ENCODE assay signal across 17 cellular contexts in the genomic region with DNA sequence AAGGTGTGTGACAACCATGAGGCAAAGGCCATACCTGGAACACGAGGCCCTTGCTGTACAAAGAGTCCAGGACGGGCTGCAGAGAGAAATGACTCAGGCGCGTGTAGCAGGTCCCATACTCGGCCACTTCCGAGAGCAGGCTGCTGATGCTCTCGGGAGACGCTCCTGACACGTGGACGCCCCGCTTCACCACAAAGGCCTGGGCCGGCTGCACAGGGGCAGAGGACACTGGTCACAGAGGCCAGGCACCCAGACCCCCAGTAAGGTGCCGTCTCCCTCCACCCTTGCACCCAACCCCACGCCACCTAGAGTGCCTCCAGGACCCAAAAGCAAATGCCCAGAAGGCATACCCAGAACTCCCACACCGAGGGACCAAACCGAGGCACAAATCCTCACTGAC. TPM values are rescaled to one million over a fixed set of nuclear protein-coding genes. Genes with fewer than 3 reads are reported as not detected.
DNase-seq lines count a peak whose midpoint lies in the region; ATAC-seq, FAIRE-seq and TF ChIP-seq lines count a peak whose summit lies in the region.
"Had no signal": no experiment of that assay in that cellular context is flagged by ENCODE, and none has a peak within 500 bp of the region (broad histone marks: within the 10 kb centered on the region; RNA-seq: fewer than 3 reads in every experiment).

No MANE protein-coding gene starts in this region.

- no peaks in the 10 kb centered on the region for H3K27me3 ChIP-seq in neuronal stem cell (ENCODE audit: control insufficient read depth in 3 of 3, insufficient read depth in 3 of 3, low read depth in 1 of 3, low read length in 3 of 3)
- H3K27me3 ChIP-seq in SK-N-SH (ENCODE audit: insufficient read depth) = no peaks in the 10 kb centered on the region

- H3K9me3 Mint-ChIP-seq in endothelial cell (ENCODE audit: unreplicated experiment) = no peaks in the 10 kb centered on the region
- H3K9me3 Mint-ChIP-seq: CD4-positive, alpha-beta T cell; IgD-negative memory B cell had no signal

- peaks cover 24% of the 10 kb centered on the region for H3K79me1 ChIP-seq in neuronal stem cell (ENCODE audit: low read depth, low read length)

- no peaks in the 10 kb centered on the region for H3F3A ChIP-seq in SK-N-SH (replicated peaks; ENCODE audit: insufficient read depth)

- no peaks in the 10 kb centered on the region for H3K9me2 ChIP-seq in SK-N-SH

- H4K20me1 ChIP-seq in SK-N-SH (ENCODE audit: insufficient read depth) = peaks cover 7% of the 10 kb centered on the region; the same call in 1 of the 2 replicates

- no peak for TF ChIP-seq EP300 in SK-N-SH (IDR thresholded peaks at IDR 0.05; ENCODE audit: borderline replicate concordance in 1 of 2, low read depth in 1 of 2, low read length in 1 of 2)

- peak overlapping the region; percentile 78 for H3K4me3 Mint-ChIP-seq in endothelial cell (ENCODE audit: unreplicated experiment)
- H3K4me3 Mint-ChIP-seq: B cell; CD4-positive, alpha-beta T cell; IgD-negative memory B cell had no signal

- FAIRE-seq in frontal cortex (lab: Jason Lieb, UNC) = no peak
- FAIRE-seq: HepG2 had no signal

- DNase-seq in Right ventricle myocardium inferior (ENCODE audit: missing footprints) (peak; percentile 41), left ventricle myocardium superior (no peak), endothelial cell (ENCODE audit: low spot score) (no peak), neuronal stem cell (ENCODE audit: low spot score) (no peak), frontal cortex (ENCODE audit: low spot score in 2 of 2) (no peak), H4 (ENCODE audit: low spot score) (no peak), SK-N-SH (no peak)
- DNase-seq: CD4-positive, alpha-beta T cell; DMS153; DMS79; GDM1; GOT3 had no signal

- H2AK5ac ChIP-seq in neuronal stem cell (ENCODE audit: low read depth, low read length) = no peak overlapping the region

- H4K91ac ChIP-seq in neuronal stem cell (ENCODE audit: low read depth, low read length, poor library complexity) = no peak overlapping the region

- peaks cover 12% of the 10 kb centered on the region for H3K27me3 Mint-ChIP-seq in endothelial cell (ENCODE audit: unreplicated experiment)
- H3K27me3 Mint-ChIP-seq: B cell; CD4-positive, alpha-beta T cell; IgD-negative memory B cell had no signal

- CTCF ChIA-PET in SK-N-SH (lab: Yijun Ruan, JAX) = no interaction called here

- peaks cover 11% of the 10 kb centered on the region; the same call in 1 of the 2 replicates for H3K79me2 ChIP-seq in SK-N-SH (ENCODE audit: insufficient read depth)

- no peak overlapping the region for H3K14ac ChIP-seq in neuronal stem cell (ENCODE audit: low read length)

- no peak overlapping the region for H2BK15ac ChIP-seq in neuronal stem cell (ENCODE audit: low read length)

- no peak overlapping the region for H3K27ac Mint-ChIP-seq in endothelial cell (ENCODE audit: unreplicated experiment)
- H3K27ac Mint-ChIP-seq: B cell; CD4-positive, alpha-beta T cell; IgD-negative memory B cell had no signal

- H2BK12ac ChIP-seq in neuronal stem cell (ENCODE audit: low read length) = no peak overlapping the region

- no peak for TF ChIP-seq CTCF in endothelial cell (IDR thresholded peaks at IDR 0.05; ENCODE audit: unreplicated experiment)
- TF ChIP-seq CTCF in SK-N-SH (IDR thresholded peaks at IDR 0.05) = no peak

- H3K27ac ChIP-seq in neuronal stem cell (replicated peaks; ENCODE audit: low read length) (no peak overlapping the region), SK-N-SH (ENCODE audit: low read depth in 2 of 2, low read length in 1 of 2) (no peak overlapping the region)
- H3K27ac ChIP-seq: C4-2B had no signal

- POLR2A ChIA-PET in SK-N-SH (lab: Yijun Ruan, JAX) = no interaction called here

- H3K9ac ChIP-seq in neuronal stem cell (ENCODE audit: low read depth, low read length, poor library complexity) = no peak overlapping the region
- H3K9ac ChIP-seq in SK-N-SH = no peak overlapping the region

- H2BK5ac ChIP-seq in neuronal stem cell (ENCODE audit: low read length) = peak overlapping the region; percentile 53

- peaks cover 27% of the 10 kb centered on the region for H3K36me3 Mint-ChIP-seq in endothelial cell (ENCODE audit: low read depth, unreplicated experiment)

- no peak overlapping the region for H4K8ac ChIP-seq in neuronal stem cell (ENCODE audit: low read depth, low read length)

- H3K9me3 ChIP-seq in neuronal stem cell (replicated peaks in 1 of 2; ENCODE audit: control insufficient read depth in 2 of 2, insufficient read depth in 1 of 2, low read depth in 1 of 2, low read length in 2 of 2) = no peaks in the 10 kb centered on the region
- H3K9me3 ChIP-seq in SK-N-SH = no peaks in the 10 kb centered on the region
- H3K9me3 ChIP-seq: HAP-1 had no signal

- no peak overlapping the region for H3K4ac ChIP-seq in neuronal stem cell (ENCODE audit: low read length)

- H2AFZ ChIP-seq in neuronal stem cell (ENCODE audit: low read length) = no peak overlapping the region
- H2AFZ ChIP-seq in SK-N-SH (ENCODE audit: low read depth) = no peak overlapping the region

- ATAC-seq in Right ventricle myocardium inferior = no peak
- no peak for ATAC-seq in left ventricle myocardium superior
- ATAC-seq: HepG2 had no signal

- no peaks in the 10 kb centered on the region for H3K4me1 Mint-ChIP-seq in endothelial cell (ENCODE audit: unreplicated experiment)
- H3K4me1 Mint-ChIP-seq: B cell had no signal

- H3K36me3 ChIP-seq in neuronal stem cell (replicated peaks in 1 of 2; ENCODE audit: control insufficient read depth in 2 of 2, insufficient read depth in 2 of 2, low read length in 2 of 2) (peaks cover 11 to 42% of the 10 kb centered on the region in 2 donors), SK-N-SH (replicated peaks in 1 of 2; ENCODE audit: control insufficient read depth in 1 of 2, insufficient read depth in 2 of 2, low read length in 1 of 2) (peaks cover 0 to 17% of the 10 kb centered on the region in 2 experiments)

- intact Hi-C loops in Right ventricle myocardium inferior (cut with DNase I) = no loop called here
- intact Hi-C loops in left ventricle myocardium superior (cut with micrococcal nuclease) = no loop called here

- no peak for TF ChIP-seq RAD21 in SK-N-SH (IDR thresholded peaks at IDR 0.05; ENCODE audit: low read length)

- H3K4me1 ChIP-seq in neuronal stem cell (ENCODE audit: control insufficient read depth in 2 of 2, insufficient read depth in 1 of 2, low read depth in 1 of 2, low read length in 2 of 2) = no peaks in the 10 kb centered on the region
- H3K4me1 ChIP-seq in SK-N-SH (ENCODE audit: control insufficient read depth in 1 of 2, insufficient read depth in 2 of 2, low read depth in 1 of 2, low read length in 1 of 2) = no peaks in the 10 kb centered on the region
- H3K4me1 ChIP-seq: HAP-1 had no signal

- WGBS in neuronal stem cell (ENCODE audit: extremely low coverage in 2 of 2, insufficient read length in 2 of 2, insufficient replicate concordance in 1 of 2), 2 donors = no CpG with 5 or more reads among the region's 16 CpGs
- WGBS in SK-N-SH (ENCODE audit: low lambda C conversion rate) = 85% methylated on average over 4 of the region's 16 CpGs

- no peak overlapping the region for H3K23ac ChIP-seq in neuronal stem cell (ENCODE audit: low read depth, low read length, poor library complexity)

- no peak overlapping the region for H2BK120ac ChIP-seq in neuronal stem cell (ENCODE audit: low read depth, low read length)

- H3K4me3 ChIP-seq in neuronal stem cell (ENCODE audit: low read length in 2 of 2) (no peak overlapping the region), SK-N-SH (ENCODE audit: low read depth in 2 of 2, low read length in 1 of 2) (no peak overlapping the region)
- H3K4me3 ChIP-seq: HAP-1 had no signal

- H3K4me2 ChIP-seq in neuronal stem cell (ENCODE audit: insufficient read depth, low read length, poor library complexity, severe bottlenecking) (no peak overlapping the region), SK-N-SH (no peak overlapping the region)

- no peak overlapping the region for H3K18ac ChIP-seq in neuronal stem cell (ENCODE audit: low read length)

RNA-seq across cellular contexts. Expression of a gene that starts 15.5 kb away (rescaled TPM):
- total RNA-seq in Right ventricle myocardium inferior (17.5 TPM), left ventricle myocardium superior (18.4 TPM), endothelial cell (ENCODE audit: unreplicated experiment) (48.5 TPM), frontal cortex (29.3 TPM)
- polyA plus RNA-seq in neuronal stem cell (2013, experiment 1 of 2) = 12.1 TPM
- 12.1 TPM for polyA plus RNA-seq in neuronal stem cell (2013, experiment 2 of 2)
- total RNA-seq in H4 (2014; rRNA removed; shearing (Covaris generic)) = 4.9 and 5.0 TPM in 2 replicates
- polyA plus RNA-seq in SK-N-SH (2012; rRNA removed) = 40.4 and 42.8 TPM in 2 replicates
- 4.9 and 9.1 TPM in 2 replicates for polyA plus RNA-seq in SK-N-SH (2012; cell fraction: cytosol; rRNA removed)
- 290 and 343 TPM in 2 replicates for polyA plus RNA-seq in SK-N-SH (2012; cell fraction: nucleus; rRNA removed)

RNA-seq across cellular contexts. Expression of a gene that starts 21.7 kb away (rescaled TPM):
- 14.5 TPM for total RNA-seq in Right ventricle myocardium inferior
- total RNA-seq in left ventricle myocardium superior = 12.7 TPM
- 42.1 TPM for total RNA-seq in endothelial cell (ENCODE audit: unreplicated experiment)
- polyA plus RNA-seq in neuronal stem cell (2013, experiment 1 of 2) = 20.1 TPM
- polyA plus RNA-seq in neuronal stem cell (2013, experiment 2 of 2) = 18.8 TPM
- 16.7 TPM for total RNA-seq in frontal cortex
- 5.1 and 5.9 TPM in 2 replicates for total RNA-seq in H4 (2014; rRNA removed; shearing (Covaris generic))
- 51.9 and 55.1 TPM in 2 replicates for polyA plus RNA-seq in SK-N-SH (2012; rRNA removed)
- 6.6 and 12.2 TPM in 2 replicates for polyA plus RNA-seq in SK-N-SH (2012; cell fraction: cytosol; rRNA removed)
- polyA plus RNA-seq in SK-N-SH (2012; cell fraction: nucleus; rRNA removed) = 513 and 740 TPM in 2 replicates

RNA-seq across cellular contexts. Expression of a gene that starts 28.6 kb away (rescaled TPM):
- total RNA-seq in Right ventricle myocardium inferior (15.5 TPM), left ventricle myocardium superior (14.5 TPM), endothelial cell (ENCODE audit: unreplicated experiment) (18.7 TPM), frontal cortex (6.1 TPM)
- 11.5 TPM for polyA plus RNA-seq in neuronal stem cell (2013, experiment 1 of 2)
- 11.4 TPM for polyA plus RNA-seq in neuronal stem cell (2013, experiment 2 of 2)
- total RNA-seq in H4 (2014; rRNA removed; shearing (Covaris generic)) = 13.4 and 19.6 TPM in 2 replicates
- 23.3 and 26.7 TPM in 2 replicates for polyA plus RNA-seq in SK-N-SH (2012; rRNA removed)
- polyA plus RNA-seq in SK-N-SH (2012; cell fraction: cytosol; rRNA removed) = 6.7 and 11.5 TPM in 2 replicates
- 121 and 176 TPM in 2 replicates for polyA plus RNA-seq in SK-N-SH (2012; cell fraction: nucleus; rRNA removed)

RNA-seq across cellular contexts. Expression of a gene that starts 32.1 kb away (rescaled TPM):
- total RNA-seq in Right ventricle myocardium inferior (18.2 TPM), left ventricle myocardium superior (15.8 TPM), endothelial cell (ENCODE audit: unreplicated experiment) (33.4 TPM), frontal cortex (11.4 TPM)
- 28.8 TPM for polyA plus RNA-seq in neuronal stem cell (2013, experiment 1 of 2)
- polyA plus RNA-seq in neuronal stem cell (2013, experiment 2 of 2) = 28.1 TPM
- 33.3 and 37.8 TPM in 2 replicates for total RNA-seq in H4 (2014; rRNA removed; shearing (Covaris generic))
- polyA plus RNA-seq in SK-N-SH (2012; rRNA removed) = 118 TPM in 2 replicates
- polyA plus RNA-seq in SK-N-SH (2012; cell fraction: cytosol; rRNA removed) = 43.8 and 58.3 TPM in 2 replicates
- 480 and 590 TPM in 2 replicates for polyA plus RNA-seq in SK-N-SH (2012; cell fraction: nucleus; rRNA removed)

RNA-seq across cellular contexts. Expression of a gene that starts 40.8 kb away (rescaled TPM):
- 10.0 TPM for total RNA-seq in Right ventricle myocardium inferior
- 9.1 TPM for total RNA-seq in left ventricle myocardium superior
- total RNA-seq in endothelial cell (ENCODE audit: unreplicated experiment) = 62.4 TPM
- 4.0 TPM for polyA plus RNA-seq in neuronal stem cell (2013, experiment 1 of 2)
- 3.6 TPM for polyA plus RNA-seq in neuronal stem cell (2013, experiment 2 of 2)
- 16.3 TPM for total RNA-seq in frontal cortex
- total RNA-seq in H4 (2014; rRNA removed; shearing (Covaris generic)) = 4.0 and 5.5 TPM in 2 replicates
- polyA plus RNA-seq in SK-N-SH (2012; rRNA removed) = 36.0 and 38.3 TPM in 2 replicates
- 9.2 and 14.0 TPM in 2 replicates for polyA plus RNA-seq in SK-N-SH (2012; cell fraction: cytosol; rRNA removed)
- 182 and 260 TPM in 2 replicates for polyA plus RNA-seq in SK-N-SH (2012; cell fraction: nucleus; rRNA removed)
